In the genomic region with DNA sequence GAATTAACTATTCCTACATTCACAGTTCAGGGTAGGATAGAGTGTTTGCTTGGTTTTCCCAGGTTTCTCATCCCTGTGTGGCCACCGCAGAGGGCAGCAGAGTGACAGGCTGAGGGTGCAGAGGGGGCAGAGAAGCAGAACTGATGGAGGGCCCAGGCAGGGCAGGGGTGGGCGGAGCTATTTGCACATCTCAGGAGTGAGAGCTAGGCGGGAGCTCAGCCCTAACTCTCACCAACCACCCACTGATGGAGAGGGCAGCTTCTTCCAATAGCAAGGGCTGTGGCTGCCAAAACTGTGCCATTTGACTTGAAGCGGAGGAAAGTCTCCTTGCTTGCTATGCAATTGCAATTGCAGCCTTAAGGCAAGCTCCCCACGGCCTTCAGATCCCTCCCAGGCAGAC, we compare ENCODE assay signal across 9 cellular contexts. TPM values are rescaled to one million over a fixed set of nuclear protein-coding genes. Genes with fewer than 3 reads are reported as not detected.
DNase-seq lines count a peak whose midpoint lies in the region; ATAC-seq and TF ChIP-seq lines count a peak whose summit lies in the region.
"Had no signal": no experiment of that assay in that cellular context is flagged by ENCODE, and none has a peak within 500 bp of the region (broad histone marks: within the 10 kb centered on the region; RNA-seq: fewer than 3 reads in every experiment).

No MANE protein-coding gene starts in this region.

- no peaks in the 10 kb centered on the region for H3K27me3 Mint-ChIP-seq in neural progenitor cell (ENCODE audit: insufficient read depth, low read depth)

- H3K79me2 ChIP-seq in SU-DHL-6 (ENCODE audit: insufficient read depth, low read length): no peaks in the 10 kb centered on the region
- H3K79me2 ChIP-seq in neural progenitor cell (ENCODE audit: low read depth): no peaks in the 10 kb centered on the region

- H3K4me3 ChIP-seq in SU-DHL-6 (ENCODE audit: insufficient read depth, low read length, poor library complexity, severe bottlenecking): no peak overlapping the region
- H3K4me3 ChIP-seq in neural progenitor cell: no peak overlapping the region

- TF ChIP-seq CTCF in SU-DHL-6 (IDR thresholded peaks at IDR 0.05; ENCODE audit: insufficient read depth, low read length, poor library complexity, severe bottlenecking): peak; percentile 56
- peak; percentile 78 for TF ChIP-seq CTCF in neural progenitor cell (IDR thresholded peaks at IDR 0.05)

- H3K4me2 ChIP-seq in SU-DHL-6 (ENCODE audit: low read depth, low read length, poor library complexity, severe bottlenecking) (peak overlapping the region; percentile 47), neural progenitor cell (no peak overlapping the region)
- H3K4me2 ChIP-seq: KMS-11 had no signal

- H3K4me3 Mint-ChIP-seq in neural progenitor cell: no peak overlapping the region

- H3K9ac ChIP-seq in SU-DHL-6 (ENCODE audit: low read length) (peak overlapping the region; percentile 45), neural progenitor cell (no peak overlapping the region)
- H3K9ac ChIP-seq: KMS-11 had no signal

- H3K4me1 Mint-ChIP-seq in neural progenitor cell: peaks cover 35% of the 10 kb centered on the region

- H3K9me3 Mint-ChIP-seq in neural progenitor cell: no peaks in the 10 kb centered on the region

- H3K36me3 ChIP-seq in SU-DHL-6 (ENCODE audit: low read length) (no peaks in the 10 kb centered on the region), neural progenitor cell (no peaks in the 10 kb centered on the region)

- peaks cover 23% of the 10 kb centered on the region for H3K4me1 ChIP-seq in neural progenitor cell

- H3K27me3 ChIP-seq in SU-DHL-6 (ENCODE audit: low read length) (no peaks in the 10 kb centered on the region), neural progenitor cell (no peaks in the 10 kb centered on the region)

- H3K9me3 ChIP-seq in SU-DHL-6 (ENCODE audit: insufficient read depth, low read length) (no peaks in the 10 kb centered on the region), neural progenitor cell (ENCODE audit: low read depth) (no peaks in the 10 kb centered on the region)

- peak overlapping the region; percentile 76 for H3K27ac ChIP-seq in SU-DHL-6 (ENCODE audit: low read depth, low read length)
- no peak overlapping the region for H3K27ac ChIP-seq in neural progenitor cell
- H3K27ac ChIP-seq: KMS-11 had no signal

- peaks cover 27% of the 10 kb centered on the region for H3F3A ChIP-seq in SU-DHL-6 (ENCODE audit: insufficient read depth)
- H3F3A ChIP-seq in neural progenitor cell (ENCODE audit: low read depth): peaks cover 27% of the 10 kb centered on the region

- H2AFZ ChIP-seq in SU-DHL-6 (ENCODE audit: low read depth, low read length, severe bottlenecking): peak overlapping the region; percentile 39
- peak overlapping the region; percentile 35 for H2AFZ ChIP-seq in neural progenitor cell (replicated peaks)

- DNase-seq in neural progenitor cell (ENCODE audit: low spot score) (peak; percentile 91), GOT3 (lab: John Stamatoyannopoulos, UW) (no peak), midbrain (lab: John Stamatoyannopoulos, UW) (no peak)
- no peak for DNase-seq in activated naive CD4-positive, alpha-beta T cell treated with anti-CD3 and anti-CD28 coated beads, Interleukin-2, amount 50 U/mL, for 16 hours

- H3K9me2 ChIP-seq in SU-DHL-6 (replicated peaks; ENCODE audit: insufficient read depth, low read length): no peaks in the 10 kb centered on the region

- ATAC-seq in GM18870 (IDR thresholded peaks at IDR 0.05; ENCODE audit: unreplicated experiment) (peak; percentile 57), HG03095 (IDR thresholded peaks at IDR 0.05; ENCODE audit: unreplicated experiment) (peak; percentile 45), HG02798 (IDR thresholded peaks at IDR 0.05; ENCODE audit: poor library complexity, unreplicated experiment) (no peak)

- no peaks in the 10 kb centered on the region for H3K36me3 Mint-ChIP-seq in neural progenitor cell

- H4K20me1 ChIP-seq in SU-DHL-6 (ENCODE audit: low read depth, low read length): no peaks in the 10 kb centered on the region
- no peaks in the 10 kb centered on the region for H4K20me1 ChIP-seq in neural progenitor cell (ENCODE audit: low read depth)

- H3K27ac Mint-ChIP-seq in neural progenitor cell: no peak overlapping the region

RNA-seq across cellular contexts. Expression of a gene that starts 12.0 kb away (rescaled TPM):
- total RNA-seq in neural progenitor cell (ENCODE audit: low replicate concordance): 175 and 227 TPM in 2 replicates
